Comparison of ENCODE assay signal across 8 cellular contexts in the genomic region with DNA sequence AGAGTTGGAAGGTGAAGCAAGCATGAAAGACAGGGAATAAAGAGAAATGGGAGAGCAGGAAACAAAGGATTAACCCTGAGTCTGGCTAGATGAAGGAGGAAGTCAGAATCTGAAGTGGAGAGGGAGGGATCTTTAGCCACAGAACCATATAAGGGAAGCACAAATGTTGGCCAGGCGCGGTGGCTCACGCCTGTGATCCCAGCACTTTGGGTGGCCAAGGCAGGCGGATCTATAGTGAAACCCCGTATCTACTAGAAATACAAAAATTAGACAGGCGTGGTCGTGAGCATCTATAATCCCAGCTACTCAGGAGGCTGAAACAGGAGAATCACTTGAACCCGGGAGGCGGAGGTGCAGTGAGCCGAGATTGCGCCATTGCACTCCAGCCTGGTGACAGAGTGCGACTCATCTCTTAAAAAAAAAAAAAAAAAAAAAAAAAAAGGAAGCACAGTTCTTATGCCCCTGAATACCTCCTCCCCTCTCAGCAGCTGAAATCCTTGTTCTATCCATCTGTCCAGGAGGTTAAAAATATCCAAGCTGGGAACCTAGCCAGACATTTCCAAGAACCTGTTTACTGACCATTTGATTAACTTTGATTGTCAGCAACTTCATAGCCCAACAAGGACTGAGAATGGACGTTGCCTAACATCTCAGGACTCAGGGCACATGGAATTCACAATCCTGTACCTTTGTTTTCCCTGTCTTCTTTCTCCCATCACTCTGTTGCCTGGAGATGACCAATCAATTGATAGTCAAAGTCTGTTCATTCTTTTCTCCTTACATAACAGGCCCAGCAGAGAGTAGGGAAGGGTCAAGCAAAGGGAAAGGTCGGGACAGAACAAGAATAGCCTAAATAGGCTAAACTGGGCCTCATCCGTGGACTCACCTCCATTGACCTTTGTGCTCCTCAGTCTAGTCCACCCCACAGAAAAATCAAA. TPM values are rescaled to one million over a fixed set of nuclear protein-coding genes. Genes with fewer than 3 reads are reported as not detected.
DNase-seq lines count a peak whose midpoint lies in the region; ATAC-seq lines count a peak whose summit lies in the region.

No MANE protein-coding gene starts in this region.

- no peak for ATAC-seq in activated CD4-positive, alpha-beta T cell treated with anti-CD3 and anti-CD28 coated beads for 36 hours
- ATAC-seq in GM18520 (IDR thresholded peaks at IDR 0.05; ENCODE audit: unreplicated experiment) (no peak), HG03139 (IDR thresholded peaks at IDR 0.05; ENCODE audit: unreplicated experiment) (no peak)

- CTCF ChIA-PET in activated CD4-positive, alpha-beta T cell treated with anti-CD3 and anti-CD28 coated beads for 36 hours (lab: Charles Lee) = interaction anchor here (0.6 to 13.6 kb wide), 4 partner anchors 6 to 25 kb away, joined by 3 to 161 read pairs (median 5); no protein-coding TSS in a partner anchor

- peaks cover 2% of the 10 kb centered on the region for H3K9me3 Mint-ChIP-seq in activated CD4-positive, alpha-beta T cell treated with anti-CD3 and anti-CD28 coated beads for 36 hours (ENCODE audit: low read depth)

- no peaks in the 10 kb centered on the region for H3K36me3 ChIP-seq in mesodermal cell (ENCODE audit: control insufficient read depth, insufficient read depth, low read length)

- H3K4me1 Mint-ChIP-seq in activated CD4-positive, alpha-beta T cell treated with anti-CD3 and anti-CD28 coated beads for 36 hours = peaks cover 39% of the 10 kb centered on the region

- H3K4me3 ChIP-seq in mesodermal cell (ENCODE audit: extremely low read depth, insufficient read depth, low read length, poor library complexity, severe bottlenecking) = no peak overlapping the region

- intact Hi-C loops in activated CD4-positive, alpha-beta T cell treated with anti-CD3 and anti-CD28 coated beads for 36 hours (cut with DNase I, micrococcal nuclease) = loop anchor here in 1 of 2 experiments (1.0 kb wide), 1 partner anchor 9 kb away; no protein-coding TSS in a partner anchor

- H3K4me1 ChIP-seq in mesodermal cell (ENCODE audit: control insufficient read depth, insufficient read depth, low read length, poor library complexity, severe bottlenecking) = peaks cover 46% of the 10 kb centered on the region

- H3K27me3 Mint-ChIP-seq in activated CD4-positive, alpha-beta T cell treated with anti-CD3 and anti-CD28 coated beads for 36 hours = no peaks in the 10 kb centered on the region

- peak; percentile 39 for DNase-seq in activated CD4-positive, alpha-beta T cell treated with anti-CD3 and anti-CD28 coated beads for 36 hours
- no peak for DNase-seq in activated CD4-positive, alpha-beta T cell treated with anti-CD3 and anti-CD28 coated beads, Interleukin-2, amount 50 U/mL, for 1 hour
- DNase-seq in OCI-M1 (lab: John Stamatoyannopoulos, UW) = peak; percentile 91
- DNase-seq in cerebellum (ENCODE audit: low spot score) = peak; percentile 87
- no peak for DNase-seq in NCI-H1930 (lab: John Stamatoyannopoulos, UW)

- H3K27ac Mint-ChIP-seq in activated CD4-positive, alpha-beta T cell treated with anti-CD3 and anti-CD28 coated beads for 36 hours = peak overlapping the region; percentile 52

- no peak overlapping the region for H3K4me3 Mint-ChIP-seq in activated CD4-positive, alpha-beta T cell treated with anti-CD3 and anti-CD28 coated beads for 36 hours

- peak overlapping the region; percentile 75 for H3K27ac ChIP-seq in mesodermal cell (ENCODE audit: low read depth, low read length, severe bottlenecking)

- WGBS in mesodermal cell (ENCODE audit: insufficient coverage in 2 of 2), 2 experiments = 90 to 93% methylated on average over 13 to 14 of the region's 15 CpGs

- POLR2A ChIA-PET in activated CD4-positive, alpha-beta T cell treated with anti-CD3 and anti-CD28 coated beads for 36 hours (lab: Charles Lee) = interaction anchor here (0.6 to 7.6 kb wide), 4 partner anchors 8 to 241 kb away, joined by 3 to 127 read pairs (median 3); a partner anchor contains a TSS

- no peaks in the 10 kb centered on the region for H3K36me3 Mint-ChIP-seq in activated CD4-positive, alpha-beta T cell treated with anti-CD3 and anti-CD28 coated beads for 36 hours (ENCODE audit: low read depth)

- H3K9me3 ChIP-seq in mesodermal cell (ENCODE audit: control insufficient read depth, low read length) = no peaks in the 10 kb centered on the region

RNA-seq across cellular contexts. Expression of a gene that starts 10.6 kb away (rescaled TPM):
- total RNA-seq in activated CD4-positive, alpha-beta T cell treated with anti-CD3 and anti-CD28 coated beads for 36 hours = 100 to 1,000 TPM; 112 TPM
- total RNA-seq in cerebellum = 147 TPM
- polyA plus RNA-seq in mesodermal cell (2013, experiment 1 of 2) = 144 TPM
- polyA plus RNA-seq in mesodermal cell (2013, experiment 2 of 2) = 135 TPM

RNA-seq across cellular contexts. Expression of a gene that starts 21.3 kb away (rescaled TPM):
- total RNA-seq in activated CD4-positive, alpha-beta T cell treated with anti-CD3 and anti-CD28 coated beads for 36 hours = 10 to 100 TPM; 19.3 to 22.4 TPM
- total RNA-seq in cerebellum = 5.7 TPM
- 28.8 TPM for polyA plus RNA-seq in mesodermal cell (2013, experiment 1 of 2)
- polyA plus RNA-seq in mesodermal cell (2013, experiment 2 of 2) = 30.3 TPM

RNA-seq across cellular contexts. Expression of a gene that starts 21.4 kb away (rescaled TPM):
- 1 to 10 TPM; 5.8 to 6.1 TPM for total RNA-seq in activated CD4-positive, alpha-beta T cell treated with anti-CD3 and anti-CD28 coated beads for 36 hours
- 1.1 TPM for total RNA-seq in cerebellum
- polyA plus RNA-seq in mesodermal cell (2013, experiment 1 of 2) = 1.1 TPM
- polyA plus RNA-seq in mesodermal cell (2013, experiment 2 of 2) = 0.71 TPM

RNA-seq across cellular contexts. Expression of a gene that starts 28.0 kb away (rescaled TPM):
- 10 to 100 TPM; 44.9 to 49.4 TPM for total RNA-seq in activated CD4-positive, alpha-beta T cell treated with anti-CD3 and anti-CD28 coated beads for 36 hours
- total RNA-seq in cerebellum = 27.1 TPM
- 35.9 TPM for polyA plus RNA-seq in mesodermal cell (2013, experiment 1 of 2)
- 30.4 TPM for polyA plus RNA-seq in mesodermal cell (2013, experiment 2 of 2)

RNA-seq across cellular contexts. Expression of a gene that starts 35.8 kb away (rescaled TPM):
- not detected for total RNA-seq in activated CD4-positive, alpha-beta T cell treated with anti-CD3 and anti-CD28 coated beads for 36 hours
- total RNA-seq in cerebellum = not detected
- not detected for polyA plus RNA-seq in mesodermal cell (2013, experiment 1 of 2)
- polyA plus RNA-seq in mesodermal cell (2013, experiment 2 of 2) = not detected

Comparison
In these comparisons a context has a peak if more than half of its experiments do, and no peak if none do; other contexts are left out.
1. DNase-seq: peak in activated CD4-positive, alpha-beta T cell treated with anti-CD3 and anti-CD28 coated beads for 36 hours (single experiment), OCI-M1 (single experiment) and cerebellum (single experiment); none in activated CD4-positive, alpha-beta T cell treated with anti-CD3 and anti-CD28 coated beads, Interleukin-2, amount 50 U/mL, for 1 hour (single experiment) and NCI-H1930 (0 of 2).